ENCODE assay signal across 8 cellular contexts in genomic region chr9:65675589-65676021, GRCh38. TPM values are rescaled to one million over a fixed set of nuclear protein-coding genes. Genes with fewer than 3 reads are reported as not detected.
A peak's percentile ranks its signal among the peaks of the same experiment; 100 is the strongest.
DNase-seq lines count a peak whose midpoint lies in the region; FAIRE-seq and TF ChIP-seq lines count a peak whose summit lies in the region.
"Not testable (repeated sequence)": the region's sequence is repeated elsewhere in the genome, so short reads cannot be mapped to it uniquely, and the experiment has no call there.

Gene ZNG1E (plus strand): TSS chr9:65675928. CDS start chr9:65675977, 49 bp downstream.

- H3K27ac Mint-ChIP-seq in CD4-positive, alpha-beta memory T cell = peak within 1 kb of the TSS in 6 of 7 donors; percentile 82 to 93 (median 88)
- peak within 1 kb of the TSS; percentile 68 for H3K27ac Mint-ChIP-seq in activated naive CD4-positive, alpha-beta T cell treated with anti-CD3 and anti-CD28 coated beads for 36 hours
- H3K27ac Mint-ChIP-seq in endothelial cell (ENCODE audit: unreplicated experiment) = not testable (repeated sequence)

- H3K4me3 ChIP-seq in CD4-positive, alpha-beta memory T cell (ENCODE audit: low read length in 2 of 2) = not testable (repeated sequence)
- peak within 1 kb of the TSS; percentile 57 for H3K4me3 ChIP-seq in HUES6 (ENCODE audit: low read depth, low read length)
- H3K4me3 ChIP-seq in keratinocyte (ENCODE audit: control insufficient read depth in 2 of 3, extremely low read depth in 1 of 3, insufficient read depth in 2 of 3, low read depth in 1 of 3, low read length in 3 of 3) = peak within 1 kb of the TSS in 2 of 3 experiments; percentile 33 to 57

- DNase-seq in CD4-positive, alpha-beta memory T cell = peak; percentile 71 to 81 (median 80)
- peak; percentile 61 for DNase-seq in T-helper 22 cell (ENCODE audit: low read depth)
- DNase-seq in activated naive CD4-positive, alpha-beta T cell treated with anti-CD3 and anti-CD28 coated beads for 36 hours = peak; percentile 70
- DNase-seq in endothelial cell (ENCODE audit: low spot score) = peak; percentile 14
- DNase-seq in keratinocyte (ENCODE audit: low read depth, low spot score) = peak; percentile 41
- peak in 8 of 10 donors; percentile 17 to 89 (median 44) for DNase-seq in posterior cingulate gyrus
- peak; percentile 19 to 43 for DNase-seq in stimulated activated CD8-positive, alpha-beta memory T cell treated with anti-CD3 and anti-CD28 coated beads, Interleukin-4, amount 100 ng/mL, for 4 hours (ENCODE audit: low read depth in 2 of 2, low spot score in 1 of 2)

- not testable (repeated sequence) for H3K36me3 ChIP-seq in CD4-positive, alpha-beta memory T cell (ENCODE audit: insufficient read depth, low read length); HUES6 (ENCODE audit: control insufficient read depth, insufficient read depth, low read length); keratinocyte (ENCODE audit: control insufficient read depth in 2 of 2, extremely low read depth in 1 of 2, insufficient read depth in 2 of 2, low read length in 2 of 2)

- peak within 1 kb of the TSS; percentile 42 for H3K9ac ChIP-seq in HUES6 (ENCODE audit: low read length)
- H3K9ac ChIP-seq in keratinocyte (ENCODE audit: control insufficient read depth, extremely low read depth, insufficient read depth, low read length) = peak within 1 kb of the TSS; percentile 41

- CTCF ChIA-PET in CD4-positive, alpha-beta memory T cell (lab: Charles Lee; ENCODE audit: partially characterized antibody); activated naive CD4-positive, alpha-beta T cell treated with anti-CD3 and anti-CD28 coated beads for 36 hours (lab: Charles Lee): not testable (repeated sequence)

- H3K79me2 ChIP-seq in keratinocyte (ENCODE audit: control insufficient read depth, insufficient read depth, low read length) = not testable (repeated sequence)

- H3K36me3 Mint-ChIP-seq in CD4-positive, alpha-beta memory T cell; activated naive CD4-positive, alpha-beta T cell treated with anti-CD3 and anti-CD28 coated beads for 36 hours (ENCODE audit: low read depth); endothelial cell (ENCODE audit: low read depth, unreplicated experiment): not testable (repeated sequence)

- H3K9me1 ChIP-seq in keratinocyte (ENCODE audit: control insufficient read depth, extremely low read depth, insufficient read depth, low read length) = not testable (repeated sequence)

- not testable (repeated sequence) for TF ChIP-seq CTCF in endothelial cell (IDR thresholded peaks at IDR 0.05; ENCODE audit: unreplicated experiment); keratinocyte (optimal IDR thresholded peaks at IDR 0.05 in 1 of 3, IDR thresholded peaks at IDR 0.05 in 1 of 3, conservative IDR thresholded peaks at IDR 0.05 in 1 of 3; ENCODE audit: extremely low read depth in 1 of 3, insufficient read depth in 2 of 3, low read length in 3 of 3)

- peak within 1 kb of the TSS; percentile 67 to 84 (median 72) for H3K4me3 Mint-ChIP-seq in CD4-positive, alpha-beta memory T cell
- peak within 1 kb of the TSS; percentile 72 for H3K4me3 Mint-ChIP-seq in activated naive CD4-positive, alpha-beta T cell treated with anti-CD3 and anti-CD28 coated beads for 36 hours
- H3K4me3 Mint-ChIP-seq in endothelial cell (ENCODE audit: unreplicated experiment) = peak within 1 kb of the TSS; percentile 86

- not testable (repeated sequence) for H3K4me1 Mint-ChIP-seq in CD4-positive, alpha-beta memory T cell; activated naive CD4-positive, alpha-beta T cell treated with anti-CD3 and anti-CD28 coated beads for 36 hours (ENCODE audit: low read depth); endothelial cell (ENCODE audit: unreplicated experiment)

- not testable (repeated sequence) for H2AFZ ChIP-seq in keratinocyte (ENCODE audit: control insufficient read depth, low read length)

- FAIRE-seq in keratinocyte (lab: Jason Lieb, UNC) = not testable (repeated sequence)

- H3K4me2 ChIP-seq in keratinocyte (ENCODE audit: control insufficient read depth, extremely low read depth, insufficient read depth, low read depth, low read length) = peak within 1 kb of the TSS; percentile 16

- H3K4me1 ChIP-seq in CD4-positive, alpha-beta memory T cell (ENCODE audit: insufficient read depth, low read length); HUES6 (ENCODE audit: control insufficient read depth, insufficient read depth, low read length); keratinocyte (ENCODE audit: control insufficient read depth, extremely low read depth, insufficient read depth, low read length): not testable (repeated sequence)

- not testable (repeated sequence) for H3K9me3 ChIP-seq in CD4-positive, alpha-beta memory T cell (ENCODE audit: control insufficient read depth in 1 of 2, low read length in 2 of 2); HUES6 (ENCODE audit: control insufficient read depth, insufficient read depth, low read depth, low read length); keratinocyte (ENCODE audit: control insufficient read depth, low read depth, low read length)

- intact Hi-C loops in CD4-positive, alpha-beta memory T cell (cut with micrococcal nuclease); activated naive CD4-positive, alpha-beta T cell treated with anti-CD3 and anti-CD28 coated beads for 36 hours (cut with micrococcal nuclease); posterior cingulate gyrus (cut with DNase I): not testable (repeated sequence)

- H3K27ac ChIP-seq in CD4-positive, alpha-beta memory T cell (ENCODE audit: low read depth, low read length) = peak within 1 kb of the TSS; percentile 41
- not testable (repeated sequence) for H3K27ac ChIP-seq in HUES6 (ENCODE audit: low read depth, low read length)
- peak within 1 kb of the TSS; percentile 40 for H3K27ac ChIP-seq in keratinocyte (ENCODE audit: control insufficient read depth, insufficient read depth, low read length)

- POLR2A ChIA-PET in CD4-positive, alpha-beta memory T cell (lab: Charles Lee; ENCODE audit: partially characterized antibody) = not testable (repeated sequence)

- not testable (repeated sequence) for H3K9me3 Mint-ChIP-seq in CD4-positive, alpha-beta memory T cell; activated naive CD4-positive, alpha-beta T cell treated with anti-CD3 and anti-CD28 coated beads for 36 hours; endothelial cell (ENCODE audit: unreplicated experiment)

- dilution Hi-C loops in keratinocyte (cut with MboI; ENCODE audit: extremely low pct_ligation_motif_present, low sequenced_read_pairs) = not testable (repeated sequence)

- not testable (repeated sequence) for H3K27me3 ChIP-seq in CD4-positive, alpha-beta memory T cell (ENCODE audit: insufficient read depth, low read length); HUES6 (ENCODE audit: control insufficient read depth, insufficient read depth, low read length); keratinocyte (ENCODE audit: control insufficient read depth, extremely low read depth, insufficient read depth, low read length)

- not testable (repeated sequence) for H3K27me3 Mint-ChIP-seq in CD4-positive, alpha-beta memory T cell; activated naive CD4-positive, alpha-beta T cell treated with anti-CD3 and anti-CD28 coated beads for 36 hours (ENCODE audit: low read depth); endothelial cell (ENCODE audit: unreplicated experiment)

- not testable (repeated sequence) for H4K20me1 ChIP-seq in keratinocyte (ENCODE audit: control insufficient read depth, extremely low read depth, insufficient read depth, low read length)

RNA-seq across cellular contexts. Expression of gene ZNG1E, which starts in this region (rescaled TPM):
- 10 to 100 TPM; 53.3 to 56.0 TPM for total RNA-seq in CD4-positive, alpha-beta memory T cell
- polyA plus RNA-seq in CD4-positive, alpha-beta memory T cell = 10 to 100 TPM; 11.9 to 22.5 TPM
- 10 to 100 TPM; 30.5 to 33.9 TPM for total RNA-seq in activated naive CD4-positive, alpha-beta T cell treated with anti-CD3 and anti-CD28 coated beads for 36 hours
- total RNA-seq in endothelial cell (ENCODE audit: unreplicated experiment) = 38.9 TPM
- polyA plus RNA-seq in keratinocyte = 31.5 to 65.8 TPM (median 39.4 TPM) in 3 replicates
- 49.1 TPM for polyA plus RNA-seq in keratinocyte (2011; ENCODE audit: low read depth)
- polyA plus RNA-seq in keratinocyte (2011; cell fraction: cytosol; rRNA removed) = 19.0 and 35.1 TPM in 2 replicates
- 78.0 and 97.6 TPM in 2 replicates for polyA plus RNA-seq in keratinocyte (2011; cell fraction: nucleus; rRNA removed)
- 26.4 and 59.7 TPM in 2 replicates for polyA plus RNA-seq in keratinocyte (2012; ENCODE audit: low replicate concordance)
- 8.5 to 48.2 TPM (median 21.9 TPM) in 3 replicates for polyA minus RNA-seq in keratinocyte
- 9.0 TPM for polyA minus RNA-seq in keratinocyte (2011; cell fraction: cytosol; rRNA and poly(A)+ RNA removed)
- 52.7 and 104 TPM in 2 replicates for polyA minus RNA-seq in keratinocyte (2011; cell fraction: nucleus; rRNA and poly(A)+ RNA removed)

Comparison
In these comparisons a context has a peak if more than half of its experiments do, and no peak if none do; other contexts are left out.
1. DNase-seq: peak in every context shown above with its lines; median percentile 80 in CD4-positive, alpha-beta memory T cell; 70 in activated naive CD4-positive, alpha-beta T cell treated with anti-CD3 and anti-CD28 coated beads for 36 hours; 61 in T-helper 22 cell; 44 in posterior cingulate gyrus; 41 in keratinocyte; 31 in stimulated activated CD8-positive, alpha-beta memory T cell treated with anti-CD3 and anti-CD28 coated beads, Interleukin-4, amount 100 ng/mL, for 4 hours; 14 in endothelial cell.